Comparison of ENCODE assay signal across 1 cellular context in the genomic region with DNA sequence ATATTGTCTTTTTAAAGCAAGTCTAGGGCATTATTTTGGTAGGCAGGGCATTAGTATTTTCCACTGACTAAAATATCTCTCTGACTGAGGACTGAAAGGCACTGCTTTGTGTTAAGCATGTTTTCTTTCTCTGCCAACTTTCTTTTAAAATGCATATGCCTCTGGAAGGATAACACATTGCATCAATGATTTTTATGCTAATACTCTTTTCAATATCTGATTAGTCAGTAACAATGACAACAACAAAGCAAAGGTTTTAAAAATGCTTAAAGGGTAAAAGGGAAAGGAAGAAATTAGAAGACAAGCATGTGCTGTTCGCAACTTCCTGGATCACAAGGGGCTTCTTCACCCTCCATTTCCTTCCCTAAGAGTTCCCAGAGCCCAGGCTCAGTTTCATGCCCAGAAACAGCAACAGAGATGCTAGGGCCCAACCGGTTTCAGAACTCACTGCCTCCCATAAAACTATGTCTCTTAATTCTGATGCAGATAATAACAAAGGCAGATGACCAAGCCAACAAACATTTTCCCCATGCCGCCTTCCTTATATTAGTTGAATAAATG.
TF ChIP-seq lines count a peak whose summit lies in the region.

No MANE protein-coding gene starts in this region.

TF ChIP-seq in WTC11, 78 proteins besides CTCF, POLR2A, EP300 and RAD21 (continued from another document):
- TF ChIP-seq, protein P1, sequence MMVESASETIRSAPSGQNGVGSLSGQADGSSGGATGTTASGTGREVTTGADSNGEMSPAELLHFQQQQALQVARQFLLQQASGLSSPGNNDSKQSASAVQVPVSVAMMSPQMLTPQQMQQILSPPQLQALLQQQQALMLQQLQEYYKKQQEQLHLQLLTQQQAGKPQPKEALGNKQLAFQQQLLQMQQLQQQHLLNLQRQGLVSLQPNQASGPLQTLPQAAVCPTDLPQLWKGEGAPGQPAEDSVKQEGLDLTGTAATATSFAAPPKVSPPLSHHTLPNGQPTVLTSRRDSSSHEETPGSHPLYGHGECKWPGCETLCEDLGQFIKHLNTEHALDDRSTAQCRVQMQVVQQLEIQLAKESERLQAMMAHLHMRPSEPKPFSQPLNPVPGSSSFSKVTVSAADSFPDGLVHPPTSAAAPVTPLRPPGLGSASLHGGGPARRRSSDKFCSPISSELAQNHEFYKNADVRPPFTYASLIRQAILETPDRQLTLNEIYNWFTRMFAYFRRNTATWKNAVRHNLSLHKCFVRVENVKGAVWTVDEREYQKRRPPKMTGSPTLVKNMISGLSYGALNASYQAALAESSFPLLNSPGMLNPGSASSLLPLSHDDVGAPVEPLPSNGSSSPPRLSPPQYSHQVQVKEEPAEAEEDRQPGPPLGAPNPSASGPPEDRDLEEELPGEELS (CRISPR knock-in tag; IDR thresholded peaks at IDR 0.05) = no peak
- TF ChIP-seq GTF2I (CRISPR knock-in tag; conservative IDR thresholded peaks at IDR 0.05) (no peak), CREM (CRISPR knock-in tag; IDR thresholded peaks at IDR 0.05) (no peak)
- TF ChIP-seq, protein P2, sequence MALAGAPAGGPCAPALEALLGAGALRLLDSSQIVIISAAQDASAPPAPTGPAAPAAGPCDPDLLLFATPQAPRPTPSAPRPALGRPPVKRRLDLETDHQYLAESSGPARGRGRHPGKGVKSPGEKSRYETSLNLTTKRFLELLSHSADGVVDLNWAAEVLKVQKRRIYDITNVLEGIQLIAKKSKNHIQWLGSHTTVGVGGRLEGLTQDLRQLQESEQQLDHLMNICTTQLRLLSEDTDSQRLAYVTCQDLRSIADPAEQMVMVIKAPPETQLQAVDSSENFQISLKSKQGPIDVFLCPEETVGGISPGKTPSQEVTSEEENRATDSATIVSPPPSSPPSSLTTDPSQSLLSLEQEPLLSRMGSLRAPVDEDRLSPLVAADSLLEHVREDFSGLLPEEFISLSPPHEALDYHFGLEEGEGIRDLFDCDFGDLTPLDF (CRISPR knock-in tag; IDR thresholded peaks at IDR 0.05) = no peak
